ENCODE assay signal across 1 cellular context in the genomic region with DNA sequence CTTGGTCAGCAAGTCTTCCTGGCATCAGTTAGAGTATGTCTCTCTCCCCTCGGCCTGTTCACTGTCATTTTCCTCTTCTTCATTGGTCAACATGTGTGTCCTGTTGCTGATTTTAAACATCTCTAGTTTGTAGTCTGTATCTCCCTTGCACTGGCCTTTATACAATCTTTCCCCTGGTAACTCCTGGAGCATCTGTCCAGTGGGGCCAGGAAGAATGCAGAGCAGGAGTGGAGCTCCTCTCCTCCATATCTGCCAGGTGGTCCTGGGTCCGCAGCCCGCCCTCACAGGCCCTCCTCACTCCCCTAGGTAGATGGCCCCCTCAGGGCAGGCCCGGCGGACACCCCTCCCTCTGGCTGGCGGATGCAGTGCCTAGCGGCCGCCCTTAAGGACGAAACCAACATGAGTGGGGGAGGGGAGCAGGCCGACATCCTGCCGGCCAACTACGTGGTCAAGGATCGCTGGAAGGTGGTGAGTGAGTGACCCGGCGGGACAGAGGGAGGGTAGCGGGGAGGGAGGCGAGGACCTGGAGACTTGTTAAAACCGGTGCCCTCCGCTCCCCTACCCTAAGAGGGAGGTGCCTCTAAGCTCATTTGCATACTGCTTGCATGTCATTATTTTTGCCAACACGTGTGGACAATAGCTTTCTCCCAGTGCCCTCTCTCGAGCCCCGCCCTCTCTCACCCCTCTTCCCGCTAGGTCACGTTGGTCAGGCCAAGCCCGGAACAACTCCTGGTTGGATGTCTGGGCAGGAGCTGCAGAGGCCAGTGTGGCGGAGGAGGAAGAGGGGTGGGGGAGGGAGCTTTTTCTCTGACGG.
TF ChIP-seq lines count a peak whose summit lies in the region.

No MANE protein-coding gene starts in this region.

TF ChIP-seq in GM12878, 131 proteins besides CTCF, POLR2A, EP300 and RAD21:
- no peak for TF ChIP-seq ZNF592 (IDR thresholded peaks at IDR 0.05)
- TF ChIP-seq MEF2B (IDR thresholded peaks at IDR 0.05; ENCODE audit: partially characterized antibody, poor library complexity, severe bottlenecking) = peak; percentile 20
- TF ChIP-seq NR2C2 (IDR thresholded peaks at IDR 0.05; ENCODE audit: borderline replicate concordance, control insufficient read depth, insufficient read length, low read depth) = no peak
- TF ChIP-seq SUZ12 (IDR thresholded peaks at IDR 0.05; ENCODE audit: unreplicated experiment) = no peak
- TF ChIP-seq ZNF207 (IDR thresholded peaks at IDR 0.05; ENCODE audit: borderline replicate concordance) = no peak
- TF ChIP-seq DPF2 (IDR thresholded peaks at IDR 0.05) = no peak
- TF ChIP-seq CEBPZ (IDR thresholded peaks at IDR 0.05; ENCODE audit: low read depth, low read length) = no peak
- 0 out of 2 replicates have a peak, but pooled peaks have one; percentile 20 for TF ChIP-seq NR2C1 (IDR thresholded peaks at IDR 0.05)
- TF ChIP-seq GATAD2B (conservative IDR thresholded peaks at IDR 0.05; ENCODE audit: low read depth) = peak; percentile 27; the same call in 1 of the 2 replicates
- TF ChIP-seq CEBPB (IDR thresholded peaks at IDR 0.05; ENCODE audit: borderline replicate concordance in 1 of 2, low read depth in 2 of 2, low read length in 2 of 2) = no peak
- 0 out of 2 replicates have a peak, but pooled peaks have one; percentile 60 for TF ChIP-seq SMARCA5 (IDR thresholded peaks at IDR 0.05)
- TF ChIP-seq SMC3 (IDR thresholded peaks at IDR 0.05; ENCODE audit: borderline replicate concordance, low read length) = no peak
- TF ChIP-seq NR2F1 (conservative IDR thresholded peaks at IDR 0.05) = 0 out of 2 replicates have a peak, but pooled peaks have one; percentile 27
- TF ChIP-seq ZNF217 (IDR thresholded peaks at IDR 0.05) = peak; percentile 21; the same call in 1 of the 2 replicates
- TF ChIP-seq ZBED1 (IDR thresholded peaks at IDR 0.05; ENCODE audit: borderline replicate concordance) = no peak
- TF ChIP-seq EED (IDR thresholded peaks at IDR 0.05; ENCODE audit: low read depth) = no peak
- TF ChIP-seq SIN3A (IDR thresholded peaks at IDR 0.05; ENCODE audit: low read depth, low read length) = 0 out of 2 replicates have a peak, but pooled peaks have one; percentile 56
- TF ChIP-seq RUNX3 (IDR thresholded peaks at IDR 0.05; ENCODE audit: low read length) = no peak
- TF ChIP-seq SMAD1 (IDR thresholded peaks at IDR 0.05; ENCODE audit: low read depth, partially characterized antibody) = no peak
- TF ChIP-seq HDGF (IDR thresholded peaks at IDR 0.05) = no peak
- no peak for TF ChIP-seq LARP7 (IDR thresholded peaks at IDR 0.05)
- TF ChIP-seq POU2F2 (IDR thresholded peaks at IDR 0.05; ENCODE audit: borderline replicate concordance, low read depth, low read length) = peak; percentile 93
- TF ChIP-seq IKZF2 (IDR thresholded peaks at IDR 0.05) = no peak
- no peak for TF ChIP-seq FOXK2 (IDR thresholded peaks at IDR 0.05)
- no peak for TF ChIP-seq RAD51 (IDR thresholded peaks at IDR 0.05)
- TF ChIP-seq, protein P1, sequence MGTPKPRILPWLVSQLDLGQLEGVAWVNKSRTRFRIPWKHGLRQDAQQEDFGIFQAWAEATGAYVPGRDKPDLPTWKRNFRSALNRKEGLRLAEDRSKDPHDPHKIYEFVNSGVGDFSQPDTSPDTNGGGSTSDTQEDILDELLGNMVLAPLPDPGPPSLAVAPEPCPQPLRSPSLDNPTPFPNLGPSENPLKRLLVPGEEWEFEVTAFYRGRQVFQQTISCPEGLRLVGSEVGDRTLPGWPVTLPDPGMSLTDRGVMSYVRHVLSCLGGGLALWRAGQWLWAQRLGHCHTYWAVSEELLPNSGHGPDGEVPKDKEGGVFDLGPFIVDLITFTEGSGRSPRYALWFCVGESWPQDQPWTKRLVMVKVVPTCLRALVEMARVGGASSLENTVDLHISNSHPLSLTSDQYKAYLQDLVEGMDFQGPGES (IDR thresholded peaks at IDR 0.05) = no peak
- TF ChIP-seq RBBP5 (conservative IDR thresholded peaks at IDR 0.05) = no peak
- TF ChIP-seq MEF2A (IDR thresholded peaks at IDR 0.05; ENCODE audit: insufficient read depth, low read depth, low read length) = no peak
- peak; percentile 37; the same call in 1 of the 2 replicates for TF ChIP-seq ZNF687 (IDR thresholded peaks at IDR 0.05)
- TF ChIP-seq, protein P2, sequence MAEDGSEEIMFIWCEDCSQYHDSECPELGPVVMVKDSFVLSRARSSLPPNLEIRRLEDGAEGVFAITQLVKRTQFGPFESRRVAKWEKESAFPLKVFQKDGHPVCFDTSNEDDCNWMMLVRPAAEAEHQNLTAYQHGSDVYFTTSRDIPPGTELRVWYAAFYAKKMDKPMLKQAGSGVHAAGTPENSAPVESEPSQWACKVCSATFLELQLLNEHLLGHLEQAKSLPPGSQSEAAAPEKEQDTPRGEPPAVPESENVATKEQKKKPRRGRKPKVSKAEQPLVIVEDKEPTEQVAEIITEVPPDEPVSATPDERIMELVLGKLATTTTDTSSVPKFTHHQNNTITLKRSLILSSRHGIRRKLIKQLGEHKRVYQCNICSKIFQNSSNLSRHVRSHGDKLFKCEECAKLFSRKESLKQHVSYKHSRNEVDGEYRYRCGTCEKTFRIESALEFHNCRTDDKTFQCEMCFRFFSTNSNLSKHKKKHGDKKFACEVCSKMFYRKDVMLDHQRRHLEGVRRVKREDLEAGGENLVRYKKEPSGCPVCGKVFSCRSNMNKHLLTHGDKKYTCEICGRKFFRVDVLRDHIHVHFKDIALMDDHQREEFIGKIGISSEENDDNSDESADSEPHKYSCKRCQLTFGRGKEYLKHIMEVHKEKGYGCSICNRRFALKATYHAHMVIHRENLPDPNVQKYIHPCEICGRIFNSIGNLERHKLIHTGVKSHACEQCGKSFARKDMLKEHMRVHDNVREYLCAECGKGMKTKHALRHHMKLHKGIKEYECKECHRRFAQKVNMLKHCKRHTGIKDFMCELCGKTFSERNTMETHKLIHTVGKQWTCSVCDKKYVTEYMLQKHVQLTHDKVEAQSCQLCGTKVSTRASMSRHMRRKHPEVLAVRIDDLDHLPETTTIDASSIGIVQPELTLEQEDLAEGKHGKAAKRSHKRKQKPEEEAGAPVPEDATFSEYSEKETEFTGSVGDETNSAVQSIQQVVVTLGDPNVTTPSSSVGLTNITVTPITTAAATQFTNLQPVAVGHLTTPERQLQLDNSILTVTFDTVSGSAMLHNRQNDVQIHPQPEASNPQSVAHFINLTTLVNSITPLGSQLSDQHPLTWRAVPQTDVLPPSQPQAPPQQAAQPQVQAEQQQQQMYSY (CRISPR knock-in tag; IDR thresholded peaks at IDR 0.05) = no peak
- TF ChIP-seq, protein P3, sequence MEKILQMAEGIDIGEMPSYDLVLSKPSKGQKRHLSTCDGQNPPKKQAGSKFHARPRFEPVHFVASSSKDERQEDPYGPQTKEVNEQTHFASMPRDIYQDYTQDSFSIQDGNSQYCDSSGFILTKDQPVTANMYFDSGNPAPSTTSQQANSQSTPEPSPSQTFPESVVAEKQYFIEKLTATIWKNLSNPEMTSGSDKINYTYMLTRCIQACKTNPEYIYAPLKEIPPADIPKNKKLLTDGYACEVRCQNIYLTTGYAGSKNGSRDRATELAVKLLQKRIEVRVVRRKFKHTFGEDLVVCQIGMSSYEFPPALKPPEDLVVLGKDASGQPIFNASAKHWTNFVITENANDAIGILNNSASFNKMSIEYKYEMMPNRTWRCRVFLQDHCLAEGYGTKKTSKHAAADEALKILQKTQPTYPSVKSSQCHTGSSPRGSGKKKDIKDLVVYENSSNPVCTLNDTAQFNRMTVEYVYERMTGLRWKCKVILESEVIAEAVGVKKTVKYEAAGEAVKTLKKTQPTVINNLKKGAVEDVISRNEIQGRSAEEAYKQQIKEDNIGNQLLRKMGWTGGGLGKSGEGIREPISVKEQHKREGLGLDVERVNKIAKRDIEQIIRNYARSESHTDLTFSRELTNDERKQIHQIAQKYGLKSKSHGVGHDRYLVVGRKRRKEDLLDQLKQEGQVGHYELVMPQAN (conservative IDR thresholded peaks at IDR 0.05) = 0 out of 2 replicates have a peak, but pooled peaks have one; percentile 28
- TF ChIP-seq USF1 (IDR thresholded peaks at IDR 0.05; ENCODE audit: borderline replicate concordance, extremely low read length, insufficient read depth, low read depth, low read length) = peak; percentile 19
- TF ChIP-seq BHLHE40 (IDR thresholded peaks at IDR 0.05; ENCODE audit: borderline replicate concordance in 1 of 2, low read depth in 2 of 2, low read length in 1 of 2) = peak in 1 of 2 experiments; percentile 10; a peak in 1 of 4 replicates
